In the genomic region with DNA sequence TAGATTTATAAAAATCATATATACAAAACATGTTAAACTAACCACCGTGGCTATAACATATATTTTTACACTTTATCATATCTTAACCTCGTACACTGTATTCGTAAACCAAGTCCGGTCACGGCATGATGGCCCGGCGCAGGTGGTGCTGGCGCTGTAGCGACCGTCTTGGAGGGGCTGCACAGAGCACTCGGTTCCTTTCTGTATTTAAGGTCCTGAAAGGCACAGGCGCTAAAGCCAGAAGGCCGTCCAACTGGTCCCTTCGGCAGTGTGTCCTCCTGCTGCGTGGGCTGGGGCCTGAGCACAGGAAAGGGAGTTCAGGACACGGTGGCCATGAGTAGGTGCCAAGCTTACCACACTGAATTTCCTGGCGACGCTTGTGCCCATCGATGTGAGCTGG, we compare ENCODE assay signal across 21 cellular contexts. TPM values are rescaled to one million over a fixed set of nuclear protein-coding genes. Genes with fewer than 3 reads are reported as not detected.
DNase-seq lines count a peak whose midpoint lies in the region; ATAC-seq and TF ChIP-seq lines count a peak whose summit lies in the region.
"Had no signal": no experiment of that assay in that cellular context is flagged by ENCODE, and none has a peak within 500 bp of the region (broad histone marks: within the 10 kb centered on the region; RNA-seq: fewer than 3 reads in every experiment).

No MANE protein-coding gene starts in this region.

- no peak overlapping the region for H3K4me3 Mint-ChIP-seq in activated naive CD8-positive, alpha-beta T cell treated with anti-CD3 and anti-CD28 coated beads, Interleukin-2, amount 10 ng/mL, durations not matched to agents 7 days and 5 days
- H3K4me3 Mint-ChIP-seq in activated naive CD8-positive, alpha-beta T cell treated with anti-CD3 and anti-CD28 coated beads, Interleukin-2, amount 50 U/mL, for 24 hours: no peak overlapping the region
- no peak overlapping the region for H3K4me3 Mint-ChIP-seq in endodermal cell
- no peak overlapping the region for H3K4me3 Mint-ChIP-seq in activated CD4-positive, alpha-beta T cell treated with anti-CD3 and anti-CD28 coated beads, Interleukin-2, amount 10 ng/mL, durations not matched to agents 24 days and 14 days
- H3K4me3 Mint-ChIP-seq in stimulated activated naive CD8-positive, alpha-beta T cell treated with anti-CD3 and anti-CD28 coated beads, Interleukin-15, amount 100 ng/mL, for 72 hours: no peak overlapping the region
- H3K4me3 Mint-ChIP-seq: CD8-positive, alpha-beta T cell had no signal

- H3K4me2 ChIP-seq in osteoblast (ENCODE audit: insufficient read depth, low read length): no peak overlapping the region

- H3K9me3 ChIP-seq in endodermal cell (ENCODE audit: control insufficient read depth, low read length): no peaks in the 10 kb centered on the region
- no peaks in the 10 kb centered on the region for H3K9me3 ChIP-seq in osteoblast (ENCODE audit: low read depth, low read length)
- H3K9me3 ChIP-seq: Peyer's patch had no signal

- H3K9me3 Mint-ChIP-seq in activated naive CD8-positive, alpha-beta T cell treated with anti-CD3 and anti-CD28 coated beads, Interleukin-2, amount 10 ng/mL, durations not matched to agents 7 days and 5 days: no peaks in the 10 kb centered on the region
- H3K9me3 Mint-ChIP-seq in activated naive CD8-positive, alpha-beta T cell treated with anti-CD3 and anti-CD28 coated beads, Interleukin-2, amount 50 U/mL, for 24 hours: no peaks in the 10 kb centered on the region
- H3K9me3 Mint-ChIP-seq in endodermal cell: no peaks in the 10 kb centered on the region
- H3K9me3 Mint-ChIP-seq in activated CD4-positive, alpha-beta T cell treated with anti-CD3 and anti-CD28 coated beads, Interleukin-2, amount 10 ng/mL, durations not matched to agents 24 days and 14 days: no peaks in the 10 kb centered on the region
- no peaks in the 10 kb centered on the region for H3K9me3 Mint-ChIP-seq in stimulated activated naive CD8-positive, alpha-beta T cell treated with anti-CD3 and anti-CD28 coated beads, Interleukin-15, amount 100 ng/mL, for 72 hours
- H3K9me3 Mint-ChIP-seq: CD8-positive, alpha-beta T cell had no signal

- H3K27ac ChIP-seq in endodermal cell (ENCODE audit: low read depth, low read length): no peak overlapping the region
- H3K27ac ChIP-seq in osteoblast (ENCODE audit: low read depth, low read length): no peak overlapping the region
- H3K27ac ChIP-seq: 22Rv1, Peyer's patch had no signal

- H3K36me3 Mint-ChIP-seq in activated naive CD8-positive, alpha-beta T cell treated with anti-CD3 and anti-CD28 coated beads, Interleukin-2, amount 10 ng/mL, durations not matched to agents 7 days and 5 days: no peaks in the 10 kb centered on the region
- H3K36me3 Mint-ChIP-seq in activated naive CD8-positive, alpha-beta T cell treated with anti-CD3 and anti-CD28 coated beads, Interleukin-2, amount 50 U/mL, for 24 hours (ENCODE audit: low read depth): peaks cover 2% of the 10 kb centered on the region
- peaks cover 50% of the 10 kb centered on the region for H3K36me3 Mint-ChIP-seq in endodermal cell (ENCODE audit: low read depth)
- H3K36me3 Mint-ChIP-seq in activated CD4-positive, alpha-beta T cell treated with anti-CD3 and anti-CD28 coated beads, Interleukin-2, amount 10 ng/mL, durations not matched to agents 24 days and 14 days (ENCODE audit: low read depth): peaks cover 8% of the 10 kb centered on the region

- H3K27me3 Mint-ChIP-seq in activated naive CD8-positive, alpha-beta T cell treated with anti-CD3 and anti-CD28 coated beads, Interleukin-2, amount 10 ng/mL, durations not matched to agents 7 days and 5 days: peaks cover 14% of the 10 kb centered on the region
- H3K27me3 Mint-ChIP-seq in activated naive CD8-positive, alpha-beta T cell treated with anti-CD3 and anti-CD28 coated beads, Interleukin-2, amount 50 U/mL, for 24 hours: peaks cover 7% of the 10 kb centered on the region
- no peaks in the 10 kb centered on the region for H3K27me3 Mint-ChIP-seq in endodermal cell (ENCODE audit: insufficient read depth)
- H3K27me3 Mint-ChIP-seq in activated CD4-positive, alpha-beta T cell treated with anti-CD3 and anti-CD28 coated beads, Interleukin-2, amount 10 ng/mL, durations not matched to agents 24 days and 14 days: no peaks in the 10 kb centered on the region
- H3K27me3 Mint-ChIP-seq in stimulated activated naive CD8-positive, alpha-beta T cell treated with anti-CD3 and anti-CD28 coated beads, Interleukin-15, amount 100 ng/mL, for 72 hours: peaks cover 28% of the 10 kb centered on the region

- DNase-seq in activated naive CD8-positive, alpha-beta T cell treated with anti-CD3 and anti-CD28 coated beads, Interleukin-2, amount 10 ng/mL, durations not matched to agents 7 days and 5 days: peak; percentile 7
- DNase-seq in activated naive CD8-positive, alpha-beta T cell treated with anti-CD3 and anti-CD28 coated beads, Interleukin-2, amount 50 U/mL, for 24 hours: no peak
- peak; percentile 12 for DNase-seq in D341Med (ENCODE audit: low spot score)
- peak; percentile 35 for DNase-seq in endodermal cell
- DNase-seq in osteoblast (ENCODE audit: insufficient read length, low spot score, missing footprints): peak; percentile 58
- DNase-seq in activated CD4-positive, alpha-beta T cell treated with anti-CD3 and anti-CD28 coated beads, Interleukin-2, amount 10 ng/mL, durations not matched to agents 24 days and 14 days: no peak
- DNase-seq in stimulated activated naive CD8-positive, alpha-beta T cell treated with anti-CD3 and anti-CD28 coated beads, Interleukin-15, amount 100 ng/mL, for 72 hours: no peak
- no peak for DNase-seq in kidney glomerular epithelial cell (lab: John Stamatoyannopoulos, UW)
- DNase-seq: ACHN; C1 segment of cervical spinal cord; CD8-positive, alpha-beta T cell; DMS153; KBM-7; NCI-H1105; NCI-H2029 treated with DMSO at 0.1 percent for 48 hours; NCI-H226; NCI-H510A treated with DMSO at 0.1 percent for 48 hours; NCI-H748 treated with DMSO at 0.1 percent for 48 hours had no signal

- H3K4me1 ChIP-seq in endodermal cell (ENCODE audit: control insufficient read depth, insufficient read depth, low read length) (no peaks in the 10 kb centered on the region), osteoblast (ENCODE audit: insufficient read depth, low read length) (no peaks in the 10 kb centered on the region)

- H3K9ac ChIP-seq in endodermal cell (ENCODE audit: extremely low read depth, low read length, poor library complexity, severe bottlenecking): no peak overlapping the region

- intact Hi-C loops in activated CD4-positive, alpha-beta T cell treated with anti-CD3 and anti-CD28 coated beads, Interleukin-2, amount 10 ng/mL, durations not matched to agents 24 days and 14 days (cut with micrococcal nuclease): loop anchor here (2.0 kb wide), 2 partner anchors 37 to 141 kb away; no protein-coding TSS in a partner anchor

- H3K79me2 ChIP-seq in osteoblast (ENCODE audit: insufficient read depth, low read length): peaks cover 2% of the 10 kb centered on the region

- H2AFZ ChIP-seq in osteoblast (ENCODE audit: low read length): no peak overlapping the region

- H3K27me3 ChIP-seq in endodermal cell (ENCODE audit: control insufficient read depth, insufficient read depth, low read length, poor library complexity, severe bottlenecking) (no peaks in the 10 kb centered on the region), osteoblast (ENCODE audit: insufficient read depth, low read length) (no peaks in the 10 kb centered on the region)
- H3K27me3 ChIP-seq: Peyer's patch had no signal

- H3K27ac Mint-ChIP-seq in activated naive CD8-positive, alpha-beta T cell treated with anti-CD3 and anti-CD28 coated beads, Interleukin-2, amount 10 ng/mL, durations not matched to agents 7 days and 5 days: no peak overlapping the region
- H3K27ac Mint-ChIP-seq in activated naive CD8-positive, alpha-beta T cell treated with anti-CD3 and anti-CD28 coated beads, Interleukin-2, amount 50 U/mL, for 24 hours: no peak overlapping the region
- H3K27ac Mint-ChIP-seq in endodermal cell: no peak overlapping the region
- H3K27ac Mint-ChIP-seq in activated CD4-positive, alpha-beta T cell treated with anti-CD3 and anti-CD28 coated beads, Interleukin-2, amount 10 ng/mL, durations not matched to agents 24 days and 14 days: no peak overlapping the region
- peak overlapping the region in 1 of 2 donors; percentile 27 for H3K27ac Mint-ChIP-seq in stimulated activated naive CD8-positive, alpha-beta T cell treated with anti-CD3 and anti-CD28 coated beads, Interleukin-15, amount 100 ng/mL, for 72 hours
- H3K27ac Mint-ChIP-seq: CD8-positive, alpha-beta T cell had no signal

- H3K4me3 ChIP-seq in endodermal cell (ENCODE audit: low read length) (no peak overlapping the region), osteoblast (ENCODE audit: insufficient read depth, low read length) (no peak overlapping the region)
- H3K4me3 ChIP-seq: Peyer's patch had no signal

- WGBS in endodermal cell (ENCODE audit: insufficient coverage in 1 of 2, insufficient read length in 1 of 2), 2 experiments: 96 to 97% methylated on average over 18 to 19 of the region's 19 CpGs

- POLR2A ChIA-PET in activated naive CD8-positive, alpha-beta T cell treated with anti-CD3 and anti-CD28 coated beads, Interleukin-2, amount 10 ng/mL, durations not matched to agents 7 days and 5 days (lab: Charles Lee): interaction anchor here (0.6 kb wide), 1 partner anchor 17 kb away, joined by 5 read pairs; no protein-coding TSS in a partner anchor

- H3K36me3 ChIP-seq in endodermal cell (ENCODE audit: control insufficient read depth, insufficient read depth, low read length): peaks cover 28% of the 10 kb centered on the region
- H3K36me3 ChIP-seq in osteoblast (ENCODE audit: insufficient read depth, low read length): peaks cover 6% of the 10 kb centered on the region

- no peaks in the 10 kb centered on the region for H4K20me1 ChIP-seq in osteoblast (ENCODE audit: insufficient read depth, low read length)

- ATAC-seq in activated naive CD8-positive, alpha-beta T cell treated with anti-CD3 and anti-CD28 coated beads, Interleukin-2, amount 10 ng/mL, durations not matched to agents 7 days and 5 days (ENCODE audit: low read depth): no peak
- no peak for ATAC-seq in activated naive CD8-positive, alpha-beta T cell treated with anti-CD3 and anti-CD28 coated beads, Interleukin-2, amount 50 U/mL, for 24 hours
- ATAC-seq in stimulated activated naive CD8-positive, alpha-beta T cell treated with anti-CD3 and anti-CD28 coated beads, Interleukin-15, amount 100 ng/mL, for 72 hours: no peak
- ATAC-seq: CD8-positive, alpha-beta T cell had no signal

- peaks cover 16% of the 10 kb centered on the region for H3K4me1 Mint-ChIP-seq in activated naive CD8-positive, alpha-beta T cell treated with anti-CD3 and anti-CD28 coated beads, Interleukin-2, amount 10 ng/mL, durations not matched to agents 7 days and 5 days
- peaks cover 45% of the 10 kb centered on the region for H3K4me1 Mint-ChIP-seq in activated naive CD8-positive, alpha-beta T cell treated with anti-CD3 and anti-CD28 coated beads, Interleukin-2, amount 50 U/mL, for 24 hours
- no peaks in the 10 kb centered on the region for H3K4me1 Mint-ChIP-seq in endodermal cell
- H3K4me1 Mint-ChIP-seq in activated CD4-positive, alpha-beta T cell treated with anti-CD3 and anti-CD28 coated beads, Interleukin-2, amount 10 ng/mL, durations not matched to agents 24 days and 14 days: peaks cover 32% of the 10 kb centered on the region
- peaks cover 51% of the 10 kb centered on the region for H3K4me1 Mint-ChIP-seq in stimulated activated naive CD8-positive, alpha-beta T cell treated with anti-CD3 and anti-CD28 coated beads, Interleukin-15, amount 100 ng/mL, for 72 hours

- TF ChIP-seq CTCF in endodermal cell (conservative IDR thresholded peaks at IDR 0.05) (no peak), osteoblast (IDR thresholded peaks at IDR 0.05; ENCODE audit: extremely low read depth, low read depth, low read length) (no peak)

RNA-seq across cellular contexts. Expression of a gene that starts 33.8 kb away (rescaled TPM):
- under 1 TPM; 0.17 TPM for total RNA-seq in activated naive CD8-positive, alpha-beta T cell treated with anti-CD3 and anti-CD28 coated beads, Interleukin-2, amount 10 ng/mL, durations not matched to agents 7 days and 5 days
- total RNA-seq in endodermal cell (1 to 10 TPM in 1 of 2 donors, under 1 TPM in 1; 0.66 to 1.6 TPM), osteoblast (2.1 and 2.5 TPM in 2 replicates)
- polyA plus RNA-seq in endodermal cell (2013, experiment 1 of 2): 0.07 TPM
- not detected for polyA plus RNA-seq in endodermal cell (2013, experiment 2 of 2)
- not detected in 2 replicates for total RNA-seq in activated CD4-positive, alpha-beta T cell treated with anti-CD3 and anti-CD28 coated beads, Interleukin-2, amount 10 ng/mL, durations not matched to agents 24 days and 14 days
- total RNA-seq: HT1080 had no signal

Comparison
In these comparisons a context has a peak if more than half of its experiments do, and no peak if none do; other contexts are left out.
1. DNase-seq: peak in activated naive CD8-positive, alpha-beta T cell treated with anti-CD3 and anti-CD28 coated beads, Interleukin-2, amount 10 ng/mL, durations not matched to agents 7 days and 5 days (single experiment), D341Med (single experiment), endodermal cell (single experiment) and osteoblast (single experiment); none in activated naive CD8-positive, alpha-beta T cell treated with anti-CD3 and anti-CD28 coated beads, Interleukin-2, amount 50 U/mL, for 24 hours (single experiment), activated CD4-positive, alpha-beta T cell treated with anti-CD3 and anti-CD28 coated beads, Interleukin-2, amount 10 ng/mL, durations not matched to agents 24 days and 14 days (single experiment), stimulated activated naive CD8-positive, alpha-beta T cell treated with anti-CD3 and anti-CD28 coated beads, Interleukin-15, amount 100 ng/mL, for 72 hours (0 of 2) and kidney glomerular epithelial cell (single experiment).